In genomic region chr4:176319704-176320339, GRCh38 we compare ENCODE assay signal across 8 cellular contexts. TPM values are rescaled to one million over a fixed set of nuclear protein-coding genes. Genes with fewer than 3 reads are reported as not detected.
DNase-seq lines count a peak whose midpoint lies in the region; TF ChIP-seq lines count a peak whose summit lies in the region.

SPCS3 (plus strand) TSS chr4:176319966; CDS start chr4:176320077, 111 bp downstream.

- peak within 1 kb of the TSS; percentile 99 for H3K4me3 ChIP-seq in H7 (ENCODE audit: insufficient read depth, low read depth, low read length)
- H3K4me3 ChIP-seq in fibroblast of pulmonary artery (replicated peaks; ENCODE audit: low read depth, low read length), result peak within 1 kb of the TSS; percentile 78

- H3K4me1 Mint-ChIP-seq in nephron, result peaks cover 28% of the 10 kb centered on the region
- H3K4me1 Mint-ChIP-seq in stimulated activated naive CD8-positive, alpha-beta T cell treated with anti-CD3 and anti-CD28 coated beads, Interleukin-15, Interleukin-2, amounts not matched to agents 100 ng/mL and 50 ng/mL, for 24 hours (ENCODE audit: low read depth), result peaks cover 51% of the 10 kb centered on the region

- no peaks in the 10 kb centered on the region for H3K36me3 ChIP-seq in H7 (replicated peaks; ENCODE audit: control insufficient read depth, insufficient read depth, low read length)

- H3K36me3 Mint-ChIP-seq in nephron (ENCODE audit: low read depth), result no peaks in the 10 kb centered on the region
- H3K36me3 Mint-ChIP-seq in stimulated activated naive CD8-positive, alpha-beta T cell treated with anti-CD3 and anti-CD28 coated beads, Interleukin-15, Interleukin-2, amounts not matched to agents 100 ng/mL and 50 ng/mL, for 24 hours (ENCODE audit: low read depth), result peaks cover 34% of the 10 kb centered on the region

- peak within 1 kb of the TSS; percentile 94 to 97 (median 95) for H3K27ac Mint-ChIP-seq in nephron
- H3K27ac Mint-ChIP-seq in stimulated activated naive CD8-positive, alpha-beta T cell treated with anti-CD3 and anti-CD28 coated beads, Interleukin-15, Interleukin-2, amounts not matched to agents 100 ng/mL and 50 ng/mL, for 24 hours, result peak within 1 kb of the TSS; percentile 98

- H3K4me3 Mint-ChIP-seq in nephron, result peak within 1 kb of the TSS; percentile 92 to 98 (median 95)
- H3K4me3 Mint-ChIP-seq in stimulated activated naive CD8-positive, alpha-beta T cell treated with anti-CD3 and anti-CD28 coated beads, Interleukin-15, Interleukin-2, amounts not matched to agents 100 ng/mL and 50 ng/mL, for 24 hours, result peak within 1 kb of the TSS; percentile 98

- no peaks in the 10 kb centered on the region for H3K9me3 Mint-ChIP-seq in nephron
- no peaks in the 10 kb centered on the region for H3K9me3 Mint-ChIP-seq in stimulated activated naive CD8-positive, alpha-beta T cell treated with anti-CD3 and anti-CD28 coated beads, Interleukin-15, Interleukin-2, amounts not matched to agents 100 ng/mL and 50 ng/mL, for 24 hours

- DNase-seq in ELF-1 (ENCODE audit: low read depth, low spot score) (peak; percentile 98), H7 (peak; percentile 95), M059J (ENCODE audit: low read depth) (peak; percentile 91), SHP77 (lab: John Stamatoyannopoulos, UW) (peak; percentile 72 to 77), fibroblast of pulmonary artery (ENCODE audit: low read depth) (peak; percentile 93)
- peak; percentile 93 for DNase-seq in activated effector memory CD4-positive, alpha-beta T cell treated with Interleukin-2 at 50 U/mL for 16 hours

- no peaks in the 10 kb centered on the region for H3K27me3 Mint-ChIP-seq in nephron (ENCODE audit: low read depth)
- H3K27me3 Mint-ChIP-seq in stimulated activated naive CD8-positive, alpha-beta T cell treated with anti-CD3 and anti-CD28 coated beads, Interleukin-15, Interleukin-2, amounts not matched to agents 100 ng/mL and 50 ng/mL, for 24 hours, result no peaks in the 10 kb centered on the region

- no peaks in the 10 kb centered on the region for H3K27me3 ChIP-seq in H7 (ENCODE audit: control insufficient read depth, insufficient read depth, low read length)

- TF ChIP-seq CTCF in fibroblast of pulmonary artery (IDR thresholded peaks at IDR 0.05; ENCODE audit: low read length, missing control alignments), result no peak
- no peak for TF ChIP-seq CTCF in nephron (IDR thresholded peaks at IDR 0.05; ENCODE audit: unreplicated experiment in 3 of 3)

RNA-seq across cellular contexts. Expression of gene SPCS3, which starts in this region (rescaled TPM):
- 59.4 and 67.4 TPM in 2 replicates for total RNA-seq in H7 (2014; rRNA removed; shearing (Covaris generic))
- 55.2 and 67.2 TPM in 2 replicates for total RNA-seq in M059J (2014; rRNA removed; shearing (Covaris generic))

Comparison
In these comparisons a context has a peak if more than half of its experiments do, and no peak if none do; other contexts are left out.
1. Peak in every context shown above with its lines: DNase-seq and H3K4me3 ChIP-seq.